Comparison of ENCODE assay signal across 2 cellular contexts in the genomic region with DNA sequence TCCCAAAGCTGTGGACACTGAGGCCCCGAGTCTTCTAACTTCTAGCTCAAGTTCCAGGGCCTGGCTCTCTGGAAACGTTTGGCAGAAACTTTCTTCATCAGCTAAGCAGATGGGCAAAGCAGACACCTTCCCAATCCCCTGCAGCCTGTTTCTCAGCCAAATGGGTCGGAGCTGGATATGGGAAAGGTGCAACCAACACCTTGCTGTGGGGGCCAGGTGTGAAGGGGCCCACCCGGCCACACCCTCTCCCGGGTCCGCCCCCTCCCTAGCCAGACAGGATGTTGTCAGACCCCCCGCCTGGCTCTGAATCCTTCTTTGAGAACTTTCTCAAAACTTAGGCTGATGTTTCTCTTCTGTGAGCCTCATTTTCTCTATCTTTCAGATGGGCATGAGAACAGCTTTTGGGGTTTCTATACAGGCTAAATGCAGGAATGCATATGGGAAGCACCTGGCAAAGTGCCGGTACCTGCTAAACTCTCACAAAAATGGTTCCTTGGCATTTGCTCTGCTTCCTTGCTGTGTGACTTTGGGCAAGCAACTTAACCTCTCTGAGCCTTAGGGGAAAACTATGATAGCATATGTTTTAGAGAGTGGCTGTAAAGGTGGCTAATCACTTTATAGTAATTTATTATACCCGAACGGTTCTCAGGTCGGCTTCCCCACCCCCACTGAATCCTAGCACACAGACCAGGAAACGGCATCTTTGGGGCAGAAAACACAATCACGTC.
TF ChIP-seq lines count a peak whose summit lies in the region.

No MANE protein-coding gene starts in this region.

TF ChIP-seq in HCT116, 20 proteins besides CTCF, POLR2A, EP300 and RAD21:
- no peak for TF ChIP-seq EGR1 (IDR thresholded peaks at IDR 0.05; ENCODE audit: low read depth)
- no peak for TF ChIP-seq POLR2AphosphoS5 (IDR thresholded peaks at IDR 0.05; ENCODE audit: low read depth, low read length)
- no peak for TF ChIP-seq JUND (IDR thresholded peaks at IDR 0.05)
- TF ChIP-seq, protein P1, sequence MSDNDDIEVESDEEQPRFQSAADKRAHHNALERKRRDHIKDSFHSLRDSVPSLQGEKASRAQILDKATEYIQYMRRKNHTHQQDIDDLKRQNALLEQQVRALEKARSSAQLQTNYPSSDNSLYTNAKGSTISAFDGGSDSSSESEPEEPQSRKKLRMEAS (IDR thresholded peaks at IDR 0.05) = no peak
- TF ChIP-seq SIN3A (IDR thresholded peaks at IDR 0.05; ENCODE audit: low read depth) = no peak
- no peak for TF ChIP-seq CEBPB (IDR thresholded peaks at IDR 0.05; ENCODE audit: low read depth)
- TF ChIP-seq ZFX (IDR thresholded peaks at IDR 0.05) = no peak
- TF ChIP-seq, protein P2, sequence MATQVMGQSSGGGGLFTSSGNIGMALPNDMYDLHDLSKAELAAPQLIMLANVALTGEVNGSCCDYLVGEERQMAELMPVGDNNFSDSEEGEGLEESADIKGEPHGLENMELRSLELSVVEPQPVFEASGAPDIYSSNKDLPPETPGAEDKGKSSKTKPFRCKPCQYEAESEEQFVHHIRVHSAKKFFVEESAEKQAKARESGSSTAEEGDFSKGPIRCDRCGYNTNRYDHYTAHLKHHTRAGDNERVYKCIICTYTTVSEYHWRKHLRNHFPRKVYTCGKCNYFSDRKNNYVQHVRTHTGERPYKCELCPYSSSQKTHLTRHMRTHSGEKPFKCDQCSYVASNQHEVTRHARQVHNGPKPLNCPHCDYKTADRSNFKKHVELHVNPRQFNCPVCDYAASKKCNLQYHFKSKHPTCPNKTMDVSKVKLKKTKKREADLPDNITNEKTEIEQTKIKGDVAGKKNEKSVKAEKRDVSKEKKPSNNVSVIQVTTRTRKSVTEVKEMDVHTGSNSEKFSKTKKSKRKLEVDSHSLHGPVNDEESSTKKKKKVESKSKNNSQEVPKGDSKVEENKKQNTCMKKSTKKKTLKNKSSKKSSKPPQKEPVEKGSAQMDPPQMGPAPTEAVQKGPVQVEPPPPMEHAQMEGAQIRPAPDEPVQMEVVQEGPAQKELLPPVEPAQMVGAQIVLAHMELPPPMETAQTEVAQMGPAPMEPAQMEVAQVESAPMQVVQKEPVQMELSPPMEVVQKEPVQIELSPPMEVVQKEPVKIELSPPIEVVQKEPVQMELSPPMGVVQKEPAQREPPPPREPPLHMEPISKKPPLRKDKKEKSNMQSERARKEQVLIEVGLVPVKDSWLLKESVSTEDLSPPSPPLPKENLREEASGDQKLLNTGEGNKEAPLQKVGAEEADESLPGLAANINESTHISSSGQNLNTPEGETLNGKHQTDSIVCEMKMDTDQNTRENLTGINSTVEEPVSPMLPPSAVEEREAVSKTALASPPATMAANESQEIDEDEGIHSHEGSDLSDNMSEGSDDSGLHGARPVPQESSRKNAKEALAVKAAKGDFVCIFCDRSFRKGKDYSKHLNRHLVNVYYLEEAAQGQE (IDR thresholded peaks at IDR 0.05; ENCODE audit: low read depth) = no peak
- TF ChIP-seq CBX3 (IDR thresholded peaks at IDR 0.05; ENCODE audit: low read depth) = no peak
- TF ChIP-seq TCF7L2 (IDR thresholded peaks at IDR 0.05; ENCODE audit: borderline replicate concordance, extremely low read depth, insufficient read depth, insufficient read length) = no peak

TF ChIP-seq in HepG2, 621 proteins besides CTCF, POLR2A, EP300 and RAD21:
- TF ChIP-seq HOXA7 (CRISPR knock-in tag; IDR thresholded peaks at IDR 0.05) (0 out of 2 replicates have a peak, but pooled peaks have one; percentile 43), ZNF841 (CRISPR knock-in tag; IDR thresholded peaks at IDR 0.05; ENCODE audit: borderline replicate concordance) (no peak), ZMYM3 (CRISPR knock-in tag; IDR thresholded peaks at IDR 0.05) (peak; percentile 84), ZNF768 (CRISPR knock-in tag; IDR thresholded peaks at IDR 0.05) (peak; percentile 94), HNF4A (CRISPR knock-in tag; IDR thresholded peaks at IDR 0.05) (no peak), ZFP36L1 (CRISPR knock-in tag; IDR thresholded peaks at IDR 0.05) (no peak), KDM1A (CRISPR knock-in tag; IDR thresholded peaks at IDR 0.05) (peak; percentile 48; the same call in 1 of the 2 replicates), ZFP36 (IDR thresholded peaks at IDR 0.05; ENCODE audit: borderline replicate concordance, low read depth, low read length, partially characterized antibody) (peak; percentile 73)
